13 cellular contexts compared by ENCODE assay signal in the genomic region with DNA sequence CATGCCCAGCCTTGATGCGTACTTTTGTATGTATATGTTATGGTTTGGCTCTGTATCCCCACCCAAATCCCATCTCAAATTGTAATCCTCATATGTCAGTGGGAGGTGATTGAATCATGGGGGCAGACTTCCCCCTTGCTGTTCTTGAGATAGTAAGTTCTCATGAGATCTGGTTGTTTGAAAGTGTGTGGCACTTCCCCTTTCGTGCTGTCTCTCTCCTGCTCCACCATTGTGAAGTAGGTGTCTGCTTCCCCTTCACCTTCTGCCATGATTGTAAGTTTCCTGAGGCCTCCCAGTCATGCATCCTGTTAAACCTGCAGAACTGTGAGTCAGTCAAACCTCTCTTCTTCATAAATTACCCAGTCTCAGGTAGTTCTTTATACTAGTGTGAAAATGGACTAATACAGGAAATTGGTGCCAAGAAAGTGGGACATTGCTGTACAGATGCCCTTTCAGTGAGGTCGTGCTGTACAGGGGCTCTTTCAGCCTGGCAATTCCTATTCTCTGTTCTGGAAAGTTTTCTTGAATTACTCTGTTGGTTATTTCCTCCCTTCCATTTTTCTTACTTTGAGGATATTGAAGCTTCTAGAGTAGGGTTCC. TPM values are rescaled to one million over a fixed set of nuclear protein-coding genes. Genes with fewer than 3 reads are reported as not detected.
A peak's percentile ranks its signal among the peaks of the same experiment; 100 is the strongest.
DNase-seq lines count a peak whose midpoint lies in the region; ATAC-seq and TF ChIP-seq lines count a peak whose summit lies in the region.
"Had no signal": no experiment of that assay in that cellular context is flagged by ENCODE, and none has a peak within 500 bp of the region (broad histone marks: within the 10 kb centered on the region; RNA-seq: fewer than 3 reads in every experiment).

No MANE protein-coding gene starts in this region.

- ATAC-seq in activated CD4-positive, alpha-beta T cell treated with anti-CD3 and anti-CD28 coated beads for 36 hours = peak; percentile 28
- ATAC-seq in activated CD8-positive, alpha-beta T cell treated with anti-CD3 and anti-CD28 coated beads for 36 hours = peak; percentile 37
- peak in 1 of 3 donors; percentile 25 for ATAC-seq in natural killer cell
- ATAC-seq: body of pancreas had no signal

- no peaks in the 10 kb centered on the region for H3K27me3 Mint-ChIP-seq in activated CD4-positive, alpha-beta T cell treated with anti-CD3 and anti-CD28 coated beads for 36 hours
- H3K27me3 Mint-ChIP-seq in activated CD8-positive, alpha-beta T cell treated with anti-CD3 and anti-CD28 coated beads for 36 hours = no peaks in the 10 kb centered on the region
- no peaks in the 10 kb centered on the region for H3K27me3 Mint-ChIP-seq in natural killer cell (ENCODE audit: low read depth in 2 of 2)

- no peak for DNase-seq in activated CD4-positive, alpha-beta T cell treated with anti-CD3 and anti-CD28 coated beads for 36 hours
- DNase-seq in activated CD4-positive, alpha-beta T cell treated with anti-CD3 and anti-CD28 coated beads for 1 hour = no peak
- DNase-seq in Kasumi-1 (lab: John Stamatoyannopoulos, UW) = peak; percentile 75 to 82
- no peak for DNase-seq in activated CD8-positive, alpha-beta T cell treated with anti-CD3 and anti-CD28 coated beads for 36 hours
- DNase-seq in natural killer cell = no peak
- no peak for DNase-seq in GM19238 (ENCODE audit: insufficient read length, low spot score)
- no peak for DNase-seq in H7
- no peak for DNase-seq in activated effector memory CD4-positive, alpha-beta T cell treated with anti-CD3 and anti-CD28 coated beads, Interleukin-2, amount 50 U/mL, for 16 hours
- DNase-seq: activated CD4-positive, alpha-beta T cell treated with anti-CD3 and anti-CD28 coated beads for 48 hours; body of pancreas; NCI-H1092 had no signal

- intact Hi-C loops in activated CD4-positive, alpha-beta T cell treated with anti-CD3 and anti-CD28 coated beads for 36 hours (cut with DNase I, micrococcal nuclease) = no loop called here
- intact Hi-C loops in activated CD8-positive, alpha-beta T cell treated with anti-CD3 and anti-CD28 coated beads for 36 hours (cut with micrococcal nuclease) = no loop called here
- intact Hi-C loops in natural killer cell (cut with micrococcal nuclease) = no loop called here

- H3K9me3 Mint-ChIP-seq in activated CD4-positive, alpha-beta T cell treated with anti-CD3 and anti-CD28 coated beads for 36 hours (ENCODE audit: low read depth) = peaks cover 9% of the 10 kb centered on the region
- peaks cover 13% of the 10 kb centered on the region for H3K9me3 Mint-ChIP-seq in activated CD8-positive, alpha-beta T cell treated with anti-CD3 and anti-CD28 coated beads for 36 hours
- no peaks in the 10 kb centered on the region for H3K9me3 Mint-ChIP-seq in natural killer cell

- TF ChIP-seq CTCF in activated CD8-positive, alpha-beta T cell treated with anti-CD3 and anti-CD28 coated beads for 36 hours (IDR thresholded peaks at IDR 0.05) = no peak
- TF ChIP-seq CTCF in natural killer cell (IDR thresholded peaks at IDR 0.05) = no peak

- peaks cover 78% of the 10 kb centered on the region for H3K4me1 Mint-ChIP-seq in activated CD4-positive, alpha-beta T cell treated with anti-CD3 and anti-CD28 coated beads for 36 hours
- peaks cover 73% of the 10 kb centered on the region for H3K4me1 Mint-ChIP-seq in activated CD8-positive, alpha-beta T cell treated with anti-CD3 and anti-CD28 coated beads for 36 hours (ENCODE audit: low read depth)
- H3K4me1 Mint-ChIP-seq in natural killer cell = peaks cover 62 to 63% of the 10 kb centered on the region in 2 donors

- peaks cover 5% of the 10 kb centered on the region for H3K36me3 ChIP-seq in H7 (replicated peaks; ENCODE audit: control insufficient read depth, insufficient read depth, low read length)
- H3K36me3 ChIP-seq: prostate gland had no signal

- POLR2A ChIA-PET in activated CD4-positive, alpha-beta T cell treated with anti-CD3 and anti-CD28 coated beads for 36 hours (lab: Charles Lee) = no interaction called here
- POLR2A ChIA-PET in activated CD8-positive, alpha-beta T cell treated with anti-CD3 and anti-CD28 coated beads for 36 hours (lab: Charles Lee) = interaction anchor here (0.8 to 1.4 kb wide), 3 partner anchors 22 to 115 kb away, joined by 3 to 5 read pairs (median 3); no protein-coding TSS in a partner anchor

- peaks cover 50% of the 10 kb centered on the region for H3K36me3 Mint-ChIP-seq in activated CD4-positive, alpha-beta T cell treated with anti-CD3 and anti-CD28 coated beads for 36 hours (ENCODE audit: low read depth)
- peaks cover 62% of the 10 kb centered on the region for H3K36me3 Mint-ChIP-seq in activated CD8-positive, alpha-beta T cell treated with anti-CD3 and anti-CD28 coated beads for 36 hours (ENCODE audit: low read depth)
- no peaks in the 10 kb centered on the region for H3K36me3 Mint-ChIP-seq in natural killer cell

- H3K4me3 Mint-ChIP-seq in activated CD4-positive, alpha-beta T cell treated with anti-CD3 and anti-CD28 coated beads for 36 hours = no peak overlapping the region
- H3K4me3 Mint-ChIP-seq in activated CD8-positive, alpha-beta T cell treated with anti-CD3 and anti-CD28 coated beads for 36 hours = no peak overlapping the region
- no peak overlapping the region for H3K4me3 Mint-ChIP-seq in natural killer cell

- H3K27me3 ChIP-seq in H7 (ENCODE audit: control insufficient read depth, insufficient read depth, low read length) = no peaks in the 10 kb centered on the region
- H3K27me3 ChIP-seq: body of pancreas had no signal

- peak overlapping the region; percentile 89 for H3K27ac Mint-ChIP-seq in activated CD4-positive, alpha-beta T cell treated with anti-CD3 and anti-CD28 coated beads for 36 hours
- peak overlapping the region; percentile 78 for H3K27ac Mint-ChIP-seq in activated CD8-positive, alpha-beta T cell treated with anti-CD3 and anti-CD28 coated beads for 36 hours
- H3K27ac Mint-ChIP-seq in natural killer cell = peak overlapping the region; percentile 6 to 47

- no peak overlapping the region for H3K4me3 ChIP-seq in H7 (ENCODE audit: insufficient read depth, low read depth, low read length)
- H3K4me3 ChIP-seq: A549, body of pancreas, prostate gland had no signal

- CTCF ChIA-PET in activated CD4-positive, alpha-beta T cell treated with anti-CD3 and anti-CD28 coated beads for 36 hours (lab: Charles Lee) = interaction anchor here (0.5 to 7.5 kb wide), 4 partner anchors 9 to 484 kb away, joined by 3 to 66 read pairs (median 4); no protein-coding TSS in a partner anchor
- CTCF ChIA-PET in activated CD8-positive, alpha-beta T cell treated with anti-CD3 and anti-CD28 coated beads for 36 hours (lab: Charles Lee) = interaction anchor here (8.5 kb wide), 1 partner anchor 83 kb away, joined by 71 read pairs; no protein-coding TSS in a partner anchor

RNA-seq across cellular contexts. Expression of a gene that starts 38.2 kb away (rescaled TPM):
- 10 to 100 TPM; 78.1 to 98.5 TPM for total RNA-seq in activated CD4-positive, alpha-beta T cell treated with anti-CD3 and anti-CD28 coated beads for 36 hours
- total RNA-seq in activated CD8-positive, alpha-beta T cell treated with anti-CD3 and anti-CD28 coated beads for 36 hours = 100 to 1,000 TPM; 101 to 105 TPM
- total RNA-seq in natural killer cell = 10 to 100 TPM; 70.8 to 81.4 (median 77.1) TPM
- 108 and 138 TPM in 2 replicates for total RNA-seq in H7 (2014; rRNA removed; shearing (Covaris generic))

Comparison
In these comparisons a context has a peak if more than half of its experiments do, and no peak if none do; other contexts are left out.
1. DNase-seq: peak in Kasumi-1 (2 of 2); none in activated CD4-positive, alpha-beta T cell treated with anti-CD3 and anti-CD28 coated beads for 36 hours (single experiment), activated CD4-positive, alpha-beta T cell treated with anti-CD3 and anti-CD28 coated beads for 1 hour (single experiment), activated CD8-positive, alpha-beta T cell treated with anti-CD3 and anti-CD28 coated beads for 36 hours (single experiment), natural killer cell (single experiment), GM19238 (single experiment), H7 (single experiment) and activated effector memory CD4-positive, alpha-beta T cell treated with anti-CD3 and anti-CD28 coated beads, Interleukin-2, amount 50 U/mL, for 16 hours (single experiment).
2. H3K27ac Mint-ChIP-seq: peak in every context shown above with its lines; median percentile 89 in activated CD4-positive, alpha-beta T cell treated with anti-CD3 and anti-CD28 coated beads for 36 hours; 78 in activated CD8-positive, alpha-beta T cell treated with anti-CD3 and anti-CD28 coated beads for 36 hours; 26 in natural killer cell.